10 cellular contexts compared by ENCODE assay signal in genomic region chr2:197497301-197497700, GRCh38. TPM values are rescaled to one million over a fixed set of nuclear protein-coding genes. Genes with fewer than 3 reads are reported as not detected.
A peak's percentile ranks its signal among the peaks of the same experiment; 100 is the strongest.
DNase-seq lines count a peak whose midpoint lies in the region; ATAC-seq and TF ChIP-seq lines count a peak whose summit lies in the region.
"Had no signal": no experiment of that assay in that cellular context is flagged by ENCODE, and none has a peak within 500 bp of the region (broad histone marks: within the 10 kb centered on the region; RNA-seq: fewer than 3 reads in every experiment).

No MANE protein-coding gene starts in this region.

- H3K9ac ChIP-seq in OCI-LY3 (ENCODE audit: low read length) = peak overlapping the region; percentile 89; the same call in 1 of the 2 replicates
- peak overlapping the region; percentile 0 to 92 for H3K9ac ChIP-seq in duodenal mucosa (ENCODE audit: low read depth in 1 of 2, low read length in 2 of 2)
- H3K9ac ChIP-seq in neural progenitor cell = peak overlapping the region; percentile 48

- H3K27me3 ChIP-seq in OCI-LY3 (ENCODE audit: low read depth, low read length) (no peaks in the 10 kb centered on the region), duodenal mucosa (ENCODE audit: control insufficient read depth in 1 of 2, insufficient read depth in 2 of 2, low read length in 2 of 2) (no peaks in the 10 kb centered on the region), neural progenitor cell (no peaks in the 10 kb centered on the region), upper lobe of right lung (no peaks in the 10 kb centered on the region)

- H3K79me2 ChIP-seq in OCI-LY3 (ENCODE audit: low read length) (peaks cover 93% of the 10 kb centered on the region), neural progenitor cell (ENCODE audit: low read depth) (peaks cover 94% of the 10 kb centered on the region)

- H3K36me3 ChIP-seq in OCI-LY3 (replicated peaks; ENCODE audit: low read depth, low read length) = peaks cover 64% of the 10 kb centered on the region
- peaks cover 28 to 48% of the 10 kb centered on the region in 2 donors for H3K36me3 ChIP-seq in duodenal mucosa (ENCODE audit: control insufficient read depth in 1 of 2, insufficient read depth in 2 of 2, low read length in 2 of 2)
- peaks cover 58% of the 10 kb centered on the region for H3K36me3 ChIP-seq in neural progenitor cell
- H3K36me3 ChIP-seq in upper lobe of right lung = peaks cover 56% of the 10 kb centered on the region

- intact Hi-C loops in upper lobe of right lung (cut with DNase I) = no loop called here

- H3K4me3 Mint-ChIP-seq in neural progenitor cell = peak overlapping the region; percentile 97

- H3K27ac ChIP-seq in OCI-LY3 (ENCODE audit: low read length) (no peak overlapping the region), duodenal mucosa (ENCODE audit: low read depth, low read length) (no peak overlapping the region), neural progenitor cell (no peak overlapping the region), upper lobe of right lung (no peak overlapping the region)

- H3K4me2 ChIP-seq in OCI-LY3 (ENCODE audit: low read length) (peak overlapping the region; percentile 79), neural progenitor cell (peak overlapping the region; percentile 94)

- H3K4me1 ChIP-seq in OCI-LY3 (ENCODE audit: low read length) = peaks cover 28% of the 10 kb centered on the region
- peaks cover 36% of the 10 kb centered on the region in 2 donors for H3K4me1 ChIP-seq in duodenal mucosa (ENCODE audit: control insufficient read depth in 1 of 2, insufficient read depth in 2 of 2, low read length in 2 of 2)
- peaks cover 36% of the 10 kb centered on the region for H3K4me1 ChIP-seq in neural progenitor cell
- peaks cover 29% of the 10 kb centered on the region for H3K4me1 ChIP-seq in upper lobe of right lung

- H3K9me3 Mint-ChIP-seq in neural progenitor cell = no peaks in the 10 kb centered on the region

- ATAC-seq in upper lobe of right lung = no peak

- peaks cover 35% of the 10 kb centered on the region for H3F3A ChIP-seq in neural progenitor cell (ENCODE audit: low read depth)

- H3K9me3 ChIP-seq in OCI-LY3 (ENCODE audit: insufficient read depth, low read length) = no peaks in the 10 kb centered on the region
- H3K9me3 ChIP-seq in duodenal mucosa (ENCODE audit: control insufficient read depth in 1 of 2, low read length in 2 of 2) = no peaks in the 10 kb centered on the region
- H3K9me3 ChIP-seq in neural progenitor cell (ENCODE audit: low read depth) = no peaks in the 10 kb centered on the region
- H3K9me3 ChIP-seq in upper lobe of right lung = no peaks in the 10 kb centered on the region

- H3K4me1 Mint-ChIP-seq in neural progenitor cell = peaks cover 41% of the 10 kb centered on the region

- no peak for DNase-seq in GM12865 (ENCODE audit: low read depth)
- DNase-seq in neural progenitor cell (ENCODE audit: low spot score) = no peak
- DNase-seq in stimulated activated CD4-positive, alpha-beta T cell treated with anti-CD3 and anti-CD28 coated beads, Interleukin-15, amount 100 ng/mL, for 24 hours = no peak
- no peak for DNase-seq in upper lobe of right lung
- DNase-seq in DMS 273 treated with DMSO at 0.1 percent for 48 hours (lab: John Stamatoyannopoulos, UW) = no peak
- no peak for DNase-seq in NCI-H446 treated with DMSO at 0.1 percent for 48 hours (lab: John Stamatoyannopoulos, UW)
- DNase-seq: hippocampal formation, NCI-H2171 treated with DMSO at 0.1 percent for 48 hours had no signal

- no peaks in the 10 kb centered on the region for H3K27me3 Mint-ChIP-seq in neural progenitor cell (ENCODE audit: insufficient read depth, low read depth)

- H3K4me3 ChIP-seq in GM12865 (ENCODE audit: low read depth, low read length) (peak overlapping the region; percentile 73), OCI-LY3 (ENCODE audit: low read length) (peak overlapping the region; percentile 98), duodenal mucosa (ENCODE audit: low read depth in 1 of 2, low read length in 2 of 2) (peak overlapping the region in 1 of 2 donors; percentile 87), neural progenitor cell (peak overlapping the region; percentile 75), upper lobe of right lung (no peak overlapping the region)

- H3K36me3 Mint-ChIP-seq in neural progenitor cell = peaks cover 40% of the 10 kb centered on the region

- H2AFZ ChIP-seq in OCI-LY3 (ENCODE audit: low read depth, low read length) (no peak overlapping the region), neural progenitor cell (replicated peaks) (no peak overlapping the region)

- H4K20me1 ChIP-seq in OCI-LY3 (ENCODE audit: insufficient read depth, low read length) = peaks cover 34% of the 10 kb centered on the region
- H4K20me1 ChIP-seq in neural progenitor cell (ENCODE audit: low read depth) = peaks cover 64% of the 10 kb centered on the region

- no peak for TF ChIP-seq CTCF in GM12865 (IDR thresholded peaks at IDR 0.05; ENCODE audit: insufficient read depth, low read depth, low read length, missing control alignments)
- TF ChIP-seq CTCF in OCI-LY3 (IDR thresholded peaks at IDR 0.05; ENCODE audit: low read depth, low read length) = no peak
- TF ChIP-seq CTCF in neural progenitor cell (IDR thresholded peaks at IDR 0.05) = no peak
- TF ChIP-seq CTCF in upper lobe of right lung (IDR thresholded peaks at IDR 0.05) = no peak

- no peak overlapping the region for H3K27ac Mint-ChIP-seq in neural progenitor cell

RNA-seq across cellular contexts. Expression of gene HSPD1, which starts 2.3 kb away (rescaled TPM):
- total RNA-seq in neural progenitor cell (ENCODE audit: low replicate concordance) = 399 and 539 TPM in 2 replicates
- total RNA-seq in upper lobe of right lung = 136 TPM

RNA-seq across cellular contexts. Expression of gene HSPE1, which starts 2.9 kb away (rescaled TPM):
- total RNA-seq in neural progenitor cell (ENCODE audit: low replicate concordance) (237 and 320 TPM in 2 replicates), upper lobe of right lung (66.1 TPM)

RNA-seq across cellular contexts. Expression of gene MOB4, which starts 18.6 kb away (rescaled TPM):
- total RNA-seq in neural progenitor cell (ENCODE audit: low replicate concordance) (55.5 and 76.7 TPM in 2 replicates), upper lobe of right lung (19.6 TPM)

RNA-seq across cellular contexts. Expression of gene COQ10B, which starts 43.9 kb away (rescaled TPM):
- 14.0 and 20.1 TPM in 2 replicates for total RNA-seq in neural progenitor cell (ENCODE audit: low replicate concordance)
- 26.5 TPM for total RNA-seq in upper lobe of right lung
